In the genomic region with DNA sequence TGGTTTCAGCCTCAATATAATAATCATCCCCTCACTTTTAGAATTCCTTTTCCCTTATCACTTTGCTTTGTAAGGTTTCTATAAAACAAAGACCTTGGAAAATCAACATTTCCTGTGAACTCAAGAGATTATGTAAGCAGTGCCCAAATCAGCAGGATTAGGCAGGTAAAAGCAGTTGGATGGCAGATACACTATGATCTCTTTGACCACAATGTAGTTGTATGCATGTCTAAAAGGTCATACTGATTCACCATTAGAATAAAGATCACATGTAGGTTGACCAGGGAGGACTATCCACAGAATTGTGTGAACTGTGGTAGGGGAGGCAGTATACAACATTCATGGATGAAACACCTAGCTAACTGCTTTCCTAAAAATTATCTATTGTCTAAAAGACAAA, we compare ENCODE assay signal across 22 cellular contexts. TPM values are rescaled to one million over a fixed set of nuclear protein-coding genes. Genes with fewer than 3 reads are reported as not detected.
A peak's percentile ranks its signal among the peaks of the same experiment; 100 is the strongest.
DNase-seq lines count a peak whose midpoint lies in the region; ATAC-seq, FAIRE-seq and TF ChIP-seq lines count a peak whose summit lies in the region.
"Had no signal": no experiment of that assay in that cellular context is flagged by ENCODE, and none has a peak within 500 bp of the region (broad histone marks: within the 10 kb centered on the region; RNA-seq: fewer than 3 reads in every experiment).

No MANE protein-coding gene starts in this region.

- no peak for TF ChIP-seq RAD21 in GM12878 (IDR thresholded peaks at IDR 0.05; ENCODE audit: insufficient read depth, low read depth, low read length)

- H3K27me3 ChIP-seq in cardiac muscle cell (no peaks in the 10 kb centered on the region), GM12878 (replicated peaks in 1 of 2; ENCODE audit: control insufficient read depth in 2 of 2, insufficient read depth in 2 of 2, low read length in 1 of 2) (no peaks in the 10 kb centered on the region), right lobe of liver (no peaks in the 10 kb centered on the region), heart right ventricle (no peaks in the 10 kb centered on the region)

- CTCF ChIA-PET in GM12878 (lab: Yijun Ruan, JAX): no interaction called here

- RAD21 ChIA-PET in GM12878 (lab: Charles Lee; ENCODE audit: unreplicated experiment): no interaction called here

- ATAC-seq in Right ventricle myocardium superior (ENCODE audit: poor library complexity) (no peak), GM12878 (no peak), right lobe of liver (peak; percentile 52 to 72 (median 60)), HG03280 (IDR thresholded peaks at IDR 0.05; ENCODE audit: unreplicated experiment) (no peak), heart right ventricle (no peak)
- ATAC-seq: PC-3 had no signal

- FAIRE-seq in GM12878 (lab: Jason Lieb, UNC) (peak; percentile 78), urothelium cell line (lab: Jason Lieb, UNC) (peak; percentile 77)
- FAIRE-seq: H1 had no signal

- H2AFZ ChIP-seq in GM12878 (ENCODE audit: control insufficient read depth, low read depth, low read length): no peak overlapping the region

- TF ChIP-seq POLR2A in GM12878 (IDR thresholded peaks at IDR 0.05; ENCODE audit: low read depth, low read length) (no peak), right lobe of liver (IDR thresholded peaks at IDR 0.05) (no peak)

- H3K27ac ChIP-seq in cardiac muscle cell (peak overlapping the region; percentile 32), GM12878 (ENCODE audit: control insufficient read depth, insufficient read depth) (no peak overlapping the region), right lobe of liver (no peak overlapping the region), heart right ventricle (peak overlapping the region in 1 of 10 donors; percentile 15)
- H3K27ac ChIP-seq: HL-60, RWPE1 had no signal

- H3K4me1 ChIP-seq in cardiac muscle cell (ENCODE audit: low read depth) (peaks cover 13% of the 10 kb centered on the region), GM12878 (ENCODE audit: control insufficient read depth, insufficient read depth, low read length) (no peaks in the 10 kb centered on the region), right lobe of liver (peaks cover 0 to 25% (median 0%) of the 10 kb centered on the region in 4 donors), heart right ventricle (peaks cover 0 to 46% (median 21%) of the 10 kb centered on the region in 9 donors)

- H3K4me3 ChIP-seq in cardiac muscle cell (no peak overlapping the region), GM12878 (no peak overlapping the region), right lobe of liver (no peak overlapping the region), heart right ventricle (no peak overlapping the region)

- no peak overlapping the region for H3K4me2 ChIP-seq in GM12878 (ENCODE audit: control insufficient read depth, insufficient read depth)

- peaks cover 53% of the 10 kb centered on the region for H3K79me2 ChIP-seq in GM12878 (ENCODE audit: control insufficient read depth, insufficient read depth, low read length)

- BruUV-seq in GM12878 (replicated peaks; lab: Mats Ljungman, UMichigan): no TSS peak

- intact Hi-C loops in Right ventricle myocardium superior (cut with DNase I) (no loop called here), GM12878 (cut with micrococcal nuclease; ENCODE audit: unreplicated experiment) (no loop called here), right lobe of liver (cut with DNase I) (no loop called here), heart right ventricle (cut with DNase I) (loop anchor here in 1 of 10 donors (10.0 kb wide), 1 partner anchor 51 kb away; no protein-coding TSS in a partner anchor)

- no peak for TF ChIP-seq EP300 in GM12878 (IDR thresholded peaks at IDR 0.05; ENCODE audit: borderline replicate concordance in 1 of 2, control insufficient read depth in 1 of 2, low read depth in 2 of 2, low read length in 2 of 2)

- H3K9me3 ChIP-seq in cardiac muscle cell (ENCODE audit: low read depth) (no peaks in the 10 kb centered on the region), GM12878 (replicated peaks; ENCODE audit: control insufficient read depth, insufficient read depth, low read length) (no peaks in the 10 kb centered on the region), right lobe of liver (no peaks in the 10 kb centered on the region), heart right ventricle (peaks cover 0 to 13% (median 0%) of the 10 kb centered on the region in 11 donors)
- H3K9me3 ChIP-seq: Caco-2 had no signal

- TF ChIP-seq CTCF in cardiac muscle cell (IDR thresholded peaks at IDR 0.05; ENCODE audit: low read depth, low read length) (no peak), GM12878 (IDR thresholded peaks at IDR 0.05 in 2 of 3, conservative IDR thresholded peaks at IDR 0.05 in 1 of 3; ENCODE audit: control insufficient read depth in 2 of 3, extremely low read depth in 1 of 3, insufficient read depth in 1 of 3, low read depth in 3 of 3, low read length in 3 of 3) (no peak), right lobe of liver (IDR thresholded peaks at IDR 0.05) (no peak), heart right ventricle (IDR thresholded peaks at IDR 0.05) (no peak)

- DNase-seq in cardiac muscle cell (ENCODE audit: low read depth in 1 of 2, low spot score in 1 of 2) (no peak), Right ventricle myocardium superior (no peak), GM12878 (ENCODE audit: low read depth, low spot score) (no peak), right lobe of liver (no peak), urothelium cell line (ENCODE audit: low spot score) (no peak), T-helper 9 cell (no peak), heart right ventricle (no peak)
- DNase-seq: 8988T; Caco-2; CD4-positive, alpha-beta T cell; IMR-90; NCI-H1048; NCI-H1436; NCI-H2029 treated with DMSO at 0.1 percent for 48 hours; NCI-H2171 treated with DMSO at 0.1 percent for 48 hours; NCI-H446 treated with DMSO at 0.1 percent for 48 hours; NCI-H69; PC-3 had no signal

- SMC1A ChIA-PET in GM12878 (lab: Charles Lee; ENCODE audit: uncharacterized antibody, unreplicated experiment): no interaction called here

- in situ Hi-C loops in GM12878 (cut with MboI): no loop called here

- POLR2A ChIA-PET in GM12878 (lab: Charles Lee): no interaction called here

- no peaks in the 10 kb centered on the region for H4K20me1 ChIP-seq in GM12878 (ENCODE audit: control insufficient read depth, insufficient read depth)

- no peaks in the 10 kb centered on the region for H3K36me3 ChIP-seq in cardiac muscle cell
- H3K36me3 ChIP-seq in GM12878 (ENCODE audit: control insufficient read depth in 2 of 2, insufficient read depth in 2 of 2, low read length in 1 of 2): no peaks in the 10 kb centered on the region
- H3K36me3 ChIP-seq in right lobe of liver: no peaks in the 10 kb centered on the region
- no peaks in the 10 kb centered on the region for H3K36me3 ChIP-seq in heart right ventricle

- no peak overlapping the region for H3K9ac ChIP-seq in GM12878 (ENCODE audit: control insufficient read depth, insufficient read depth, low read length)

TF ChIP-seq in GM12878, 131 proteins besides CTCF, POLR2A, EP300 and RAD21:
- TF ChIP-seq, protein P1, sequence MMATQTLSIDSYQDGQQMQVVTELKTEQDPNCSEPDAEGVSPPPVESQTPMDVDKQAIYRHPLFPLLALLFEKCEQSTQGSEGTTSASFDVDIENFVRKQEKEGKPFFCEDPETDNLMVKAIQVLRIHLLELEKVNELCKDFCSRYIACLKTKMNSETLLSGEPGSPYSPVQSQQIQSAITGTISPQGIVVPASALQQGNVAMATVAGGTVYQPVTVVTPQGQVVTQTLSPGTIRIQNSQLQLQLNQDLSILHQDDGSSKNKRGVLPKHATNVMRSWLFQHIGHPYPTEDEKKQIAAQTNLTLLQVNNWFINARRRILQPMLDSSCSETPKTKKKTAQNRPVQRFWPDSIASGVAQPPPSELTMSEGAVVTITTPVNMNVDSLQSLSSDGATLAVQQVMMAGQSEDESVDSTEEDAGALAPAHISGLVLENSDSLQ (IDR thresholded peaks at IDR 0.05): no peak
- TF ChIP-seq CHD1 (IDR thresholded peaks at IDR 0.05; ENCODE audit: low read depth, low read length): no peak

RNA-seq across cellular contexts. Expression of a gene that starts 57.5 kb away (rescaled TPM):
- total RNA-seq in cardiac muscle cell (85.4 and 121 TPM in 2 replicates), Right ventricle myocardium superior (36.7 TPM), GM12878 (2014; rRNA removed) (25.9 and 27.2 TPM in 2 replicates), GM12878 (2014; rRNA removed; fragmentation: Illumina TruSeq; extraction: Trizol) (25.0 and 25.2 TPM in 2 replicates), GM12878 (2021) (27.8 and 32.5 TPM in 2 replicates), right lobe of liver (10 to 100 TPM; 12.6 to 18.4 (median 16.6) TPM), heart right ventricle (10 to 100 TPM; 28.0 to 60.8 (median 46.4) TPM)
- polyA plus RNA-seq in cardiac muscle cell (40.4 and 71.6 TPM in 2 replicates), GM12878 (2011; rRNA removed) (0.27 and 0.39 TPM in 2 replicates), GM12878 (2014; fragmentation: Illumina TruSeq; extraction: Trizol) (25.6 and 31.5 TPM in 2 replicates), GM12878 (2014; fragmentation: Nextera tagmentation; extraction: Ambion mirVana) (1 to 10 TPM; 5.0 to 5.9 TPM), GM12878 (2014; rRNA removed) (14.6 and 16.1 TPM in 2 replicates), GM12878 (2016; fragmentation: Nextera tagmentation; extraction: Ambion mirVana) (10 to 100 TPM; 11.6 to 25.2 TPM), heart right ventricle (10 to 100 TPM in 1 of 2 donors, 1 to 10 TPM in 1; 5.2 to 11.2 TPM)
- 7.7 and 8.7 TPM in 2 replicates for total RNA-seq in GM12878 (2013; cell fraction: nucleolus; rRNA removed)
- 12.4 TPM for polyA plus RNA-seq in GM12878 (2011; ENCODE audit: low read depth)
- polyA plus RNA-seq in GM12878 (2011; cell fraction: cytosol; rRNA removed): 0.27 and 0.30 TPM in 2 replicates
- polyA plus RNA-seq in GM12878 (2011; cell fraction: nucleus; rRNA removed): 0.06 and 0.20 TPM in 2 replicates
- 13.0 and 13.2 TPM in 2 replicates for polyA plus RNA-seq in GM12878 (2012)
- 0.26 and 0.59 TPM in 2 replicates for polyA minus RNA-seq in GM12878 (2011; rRNA and poly(A)+ RNA removed)
- polyA minus RNA-seq in GM12878 (2011; cell fraction: cytosol; rRNA and poly(A)+ RNA removed): 0.67 and 0.73 TPM in 2 replicates
- polyA minus RNA-seq in GM12878 (2011; cell fraction: nucleus; rRNA and poly(A)+ RNA removed): 0.60 and 0.77 TPM in 2 replicates

Comparison
In these comparisons a context has a peak if more than half of its experiments do, and no peak if none do; other contexts are left out.
1. ATAC-seq: peak in right lobe of liver (4 of 4); none in Right ventricle myocardium superior (single experiment), GM12878 (single experiment), HG03280 (single experiment) and heart right ventricle (0 of 8).